Comparison of ENCODE assay signal across 9 cellular contexts in genomic region chrX:85243761-85244410, GRCh38. TPM values are rescaled to one million over a fixed set of nuclear protein-coding genes. Genes with fewer than 3 reads are reported as not detected.
DNase-seq lines count a peak whose midpoint lies in the region; ATAC-seq and TF ChIP-seq lines count a peak whose summit lies in the region.
"Had no signal": no experiment of that assay in that cellular context is flagged by ENCODE, and none has a peak within 500 bp of the region (broad histone marks: within the 10 kb centered on the region; RNA-seq: fewer than 3 reads in every experiment).

TSS of gene SATL1 (minus strand) at chrX:85243779. CDS start at chrX:85108968, 134,811 bp downstream.
TSS of gene ZNF711 (plus strand) at chrX:85243991. CDS start at chrX:85247573, 3,582 bp downstream.

- peaks cover 5% of the 10 kb centered on the region; the same call in 1 of the 2 replicates for H3K36me3 ChIP-seq in HUES64 (ENCODE audit: insufficient read depth, low read length)
- no peaks in the 10 kb centered on the region for H3K36me3 ChIP-seq in RWPE2 (ENCODE audit: low read depth)

- DNase-seq in CD4-positive, alpha-beta T cell = peak in 3 of 10 experiments; percentile 16 to 31 (median 18)
- DNase-seq in RWPE2 (ENCODE audit: low spot score) (no peak), cardiac fibroblast (ENCODE audit: low read depth in 2 of 2) (peak; percentile 1 to 28), inferior parietal cortex (ENCODE audit: extremely low spot score) (peak; percentile 30), skeletal muscle cell (ENCODE audit: low read depth) (peak; percentile 15), AG08395 (ENCODE audit: low spot score) (no peak)

- H3K4me3 Mint-ChIP-seq in CD4-positive, alpha-beta T cell = peak within 1 kb of the TSS; percentile 96

- POLR2A ChIA-PET in CD4-positive, alpha-beta T cell (lab: Charles Lee) = no interaction called here

- ATAC-seq in CD4-positive, alpha-beta T cell (ENCODE audit: poor library complexity) = peak; percentile 58
- peak; percentile 63 for ATAC-seq in GM19328 (IDR thresholded peaks at IDR 0.05; ENCODE audit: unreplicated experiment)
- peak; percentile 27; the same call in 2 of the 3 replicates for ATAC-seq in RWPE2 (ENCODE audit: low read depth)

- H3K9me3 Mint-ChIP-seq in CD4-positive, alpha-beta T cell = no peaks in the 10 kb centered on the region

- WGBS in HUES64 = under 1% methylated on average over 59 of the region's 65 CpGs

- peak within 1 kb of the TSS; percentile 92 for H3K4me3 ChIP-seq in HUES64 (ENCODE audit: low read length)
- H3K4me3 ChIP-seq in RWPE2 (ENCODE audit: severe bottlenecking) = peak within 1 kb of the TSS; percentile 28
- H3K4me3 ChIP-seq in cardiac fibroblast (replicated peaks in 1 of 2; ENCODE audit: low read depth in 2 of 2, low read length in 2 of 2) = peak within 1 kb of the TSS; percentile 48 to 57
- H3K4me3 ChIP-seq in skeletal muscle cell (ENCODE audit: low read depth, low read length) = peak within 1 kb of the TSS; percentile 78

- peak within 1 kb of the TSS; percentile 94 for H3K9ac ChIP-seq in HUES64 (ENCODE audit: low read depth, low read length)

- peak within 1 kb of the TSS; percentile 71 for H3K27ac Mint-ChIP-seq in CD4-positive, alpha-beta T cell

- peaks cover 10% of the 10 kb centered on the region for H3K4me1 Mint-ChIP-seq in CD4-positive, alpha-beta T cell (ENCODE audit: low read depth)

- H3K27ac ChIP-seq in CD4-positive, alpha-beta T cell (ENCODE audit: low read depth, low read length) = no peak within 1 kb of the TSS
- H3K27ac ChIP-seq in HUES64 (ENCODE audit: low read depth, low read length) (peak within 1 kb of the TSS; percentile 91; the same call in 1 of the 2 replicates), RWPE2 (ENCODE audit: poor library complexity, severe bottlenecking) (no peak within 1 kb of the TSS)

- intact Hi-C loops in CD4-positive, alpha-beta T cell (cut with DNase I, micrococcal nuclease) = no loop called here

- H3K9me3 ChIP-seq in CD4-positive, alpha-beta T cell (ENCODE audit: control insufficient read depth, low read length) = no peaks in the 10 kb centered on the region
- no peaks in the 10 kb centered on the region for H3K9me3 ChIP-seq in HUES64 (ENCODE audit: insufficient read depth, low read depth, low read length)
- no peaks in the 10 kb centered on the region for H3K9me3 ChIP-seq in RWPE2 (ENCODE audit: severe bottlenecking)

- CTCF ChIA-PET in CD4-positive, alpha-beta T cell (lab: Charles Lee) = no interaction called here

- H3K4me1 ChIP-seq in HUES64 (ENCODE audit: insufficient read depth, low read length) = peaks cover 13% of the 10 kb centered on the region; the same call in 1 of the 2 replicates
- H3K4me1 ChIP-seq in RWPE2 (ENCODE audit: insufficient read depth, poor library complexity, severe bottlenecking) = no peaks in the 10 kb centered on the region

- no peaks in the 10 kb centered on the region for H3K27me3 ChIP-seq in CD4-positive, alpha-beta T cell (ENCODE audit: control insufficient read depth, insufficient read depth, low read length)
- H3K27me3 ChIP-seq in HUES64 (ENCODE audit: insufficient read depth, low read length) (no peaks in the 10 kb centered on the region), RWPE2 (ENCODE audit: insufficient read depth, poor library complexity, severe bottlenecking) (peaks cover 18% of the 10 kb centered on the region)

- H3K36me3 Mint-ChIP-seq in CD4-positive, alpha-beta T cell (ENCODE audit: low read depth) = peaks cover 5% of the 10 kb centered on the region

- TF ChIP-seq CTCF in CD4-positive, alpha-beta T cell (IDR thresholded peaks at IDR 0.05) = no peak
- no peak for TF ChIP-seq CTCF in RWPE2 (IDR thresholded peaks at IDR 0.05; ENCODE audit: poor library complexity, severe bottlenecking)
- no peak for TF ChIP-seq CTCF in cardiac fibroblast (IDR thresholded peaks at IDR 0.05; ENCODE audit: low read depth, low read length)

- peaks cover 7% of the 10 kb centered on the region for H3K27me3 Mint-ChIP-seq in CD4-positive, alpha-beta T cell

RNA-seq across cellular contexts. Expression of gene SATL1, which starts in this region (rescaled TPM):
- total RNA-seq in CD4-positive, alpha-beta T cell = not detected
- 0.10 TPM for polyA plus RNA-seq in HUES64 (2013, experiment 1 of 2)
- polyA plus RNA-seq in HUES64 (2013, experiment 2 of 2) = 0.19 TPM
- total RNA-seq: HT1080 had no signal

RNA-seq across cellular contexts. Expression of gene ZNF711, which starts in this region (rescaled TPM):
- 1 to 10 TPM; 3.8 to 4.7 TPM for total RNA-seq in CD4-positive, alpha-beta T cell
- 11.6 TPM for polyA plus RNA-seq in HUES64 (2013, experiment 1 of 2)
- polyA plus RNA-seq in HUES64 (2013, experiment 2 of 2) = 13.1 TPM

Comparison
In these comparisons a context has a peak if more than half of its experiments do, and no peak if none do; other contexts are left out.
1. DNase-seq: peak in cardiac fibroblast (2 of 2), inferior parietal cortex (single experiment) and skeletal muscle cell (single experiment); none in RWPE2 (single experiment) and AG08395 (single experiment).
2. H3K4me3 ChIP-seq: peak in every context shown above with its lines; median percentile 92 in HUES64; 78 in skeletal muscle cell; 52 in cardiac fibroblast; 28 in RWPE2.
3. Peak in every context shown above with its lines, with median percentiles within 50 percentile points of each other: ATAC-seq.